In genomic region chr19:10603873-10604459, GRCh38 we compare ENCODE assay signal across 8 cellular contexts. TPM values are rescaled to one million over a fixed set of nuclear protein-coding genes. Genes with fewer than 3 reads are reported as not detected.
DNase-seq lines count a peak whose midpoint lies in the region; TF ChIP-seq lines count a peak whose summit lies in the region.

No MANE protein-coding gene starts in this region.

- peak overlapping the region; percentile 81 for H3K27ac ChIP-seq in brain microvascular endothelial cell

- peak; percentile 23 for DNase-seq in stimulated activated CD4-positive, alpha-beta T cell treated with anti-CD3 and anti-CD28 coated beads, Interleukin-1b, Interleukin-23, amount 100 ng/mL, for 48 hours
- DNase-seq in stimulated activated CD4-positive, alpha-beta T cell treated with anti-CD3 and anti-CD28 coated beads, Interleukin-2, amount 100 ng/mL, for 48 hours, result no peak
- DNase-seq in SIG-M5 (lab: John Stamatoyannopoulos, UW) (peak; percentile 69), brain microvascular endothelial cell (peak; percentile 37), midbrain (lab: John Stamatoyannopoulos, UW) (peak; percentile 23), ureter (ENCODE audit: low spot score) (peak; percentile 63), NCI-H1694 (lab: John Stamatoyannopoulos, UW) (no peak), cerebellar cortex (ENCODE audit: low spot score) (no peak)

- in situ Hi-C loops in brain microvascular endothelial cell (cut with HindIII; ENCODE audit: low pct_ligation_motif_present, low sequenced_read_pairs), result no loop called here

- no peak for TF ChIP-seq CTCF in brain microvascular endothelial cell (IDR thresholded peaks at IDR 0.05; ENCODE audit: low read depth, low read length, missing control alignments)

- H3K27me3 ChIP-seq in brain microvascular endothelial cell (replicated peaks), result no peaks in the 10 kb centered on the region

- no peaks in the 10 kb centered on the region for H3K36me3 ChIP-seq in brain microvascular endothelial cell (replicated peaks)

- H3K4me3 ChIP-seq in brain microvascular endothelial cell (ENCODE audit: low read depth, low read length), result peak overlapping the region; percentile 89

RNA-seq across cellular contexts. Expression of gene AP1M2, which starts 16.9 kb away (rescaled TPM):
- 81.4 TPM for total RNA-seq in ureter

RNA-seq across cellular contexts. Expression of gene SLC44A2, which starts 21.4 kb away (rescaled TPM):
- total RNA-seq in ureter, result 381 TPM

RNA-seq across cellular contexts. Expression of gene CDKN2D, which starts 35.2 kb away (rescaled TPM):
- total RNA-seq in ureter, result 5.4 TPM

RNA-seq across cellular contexts. Expression of gene KRI1, which starts 38.2 kb away (rescaled TPM):
- 32.5 TPM for total RNA-seq in ureter

RNA-seq across cellular contexts. Expression of gene ILF3, which starts 50.2 kb away (rescaled TPM):
- 331 TPM for total RNA-seq in ureter

Comparison
In these comparisons a context has a peak if more than half of its experiments do, and no peak if none do; other contexts are left out.
1. DNase-seq: peak in stimulated activated CD4-positive, alpha-beta T cell treated with anti-CD3 and anti-CD28 coated beads, Interleukin-1b, Interleukin-23, amount 100 ng/mL, for 48 hours (single experiment), SIG-M5 (single experiment), brain microvascular endothelial cell (single experiment), midbrain (single experiment) and ureter (single experiment); none in stimulated activated CD4-positive, alpha-beta T cell treated with anti-CD3 and anti-CD28 coated beads, Interleukin-2, amount 100 ng/mL, for 48 hours (0 of 2), NCI-H1694 (single experiment) and cerebellar cortex (single experiment).